In genomic region chr12:50401383-50402155, GRCh38 we compare ENCODE assay signal across 8 cellular contexts. TPM values are rescaled to one million over a fixed set of nuclear protein-coding genes. Genes with fewer than 3 reads are reported as not detected.
DNase-seq lines count a peak whose midpoint lies in the region; ATAC-seq and TF ChIP-seq lines count a peak whose summit lies in the region.

No MANE protein-coding gene starts in this region.

- no peaks in the 10 kb centered on the region for H3K27me3 Mint-ChIP-seq in activated CD8-positive, alpha-beta memory T cell treated with anti-CD3 and anti-CD28 coated beads, Interleukin-2, amount 10 ng/mL, durations not matched to agents 7 days and 5 days

- ATAC-seq in HG03571 (IDR thresholded peaks at IDR 0.05; ENCODE audit: unreplicated experiment) (peak; percentile 40), gastroesophageal sphincter (peak; percentile 31)
- no peak for ATAC-seq in activated CD8-positive, alpha-beta memory T cell treated with anti-CD3 and anti-CD28 coated beads, Interleukin-2, amount 10 ng/mL, durations not matched to agents 7 days and 5 days

- TF ChIP-seq EP300 in gastroesophageal sphincter (IDR thresholded peaks at IDR 0.05), result no peak

- H3K9me3 ChIP-seq in gastroesophageal sphincter, result no peaks in the 10 kb centered on the region
- H3K9me3 ChIP-seq in neutrophil, result no peaks in the 10 kb centered on the region

- WGBS in gastroesophageal sphincter (ENCODE audit: low coverage in 1 of 2), 2 donors, result 1 to 2% methylated on average over 22 to 29 of the region's 29 CpGs

- H3K9me3 Mint-ChIP-seq in activated CD8-positive, alpha-beta memory T cell treated with anti-CD3 and anti-CD28 coated beads, Interleukin-2, amount 10 ng/mL, durations not matched to agents 7 days and 5 days (ENCODE audit: low read depth), result no peaks in the 10 kb centered on the region

- CTCF ChIA-PET in activated CD8-positive, alpha-beta memory T cell treated with anti-CD3 and anti-CD28 coated beads, Interleukin-2, amount 10 ng/mL, durations not matched to agents 7 days and 5 days (lab: Charles Lee), result interaction anchor here (1.0 to 3.4 kb wide), 4 partner anchors 14 to 290 kb away, joined by 3 to 9 read pairs (median 4); partner anchors contain the start of gene COX14

- H3K27ac ChIP-seq in gastroesophageal sphincter, result peak overlapping the region; percentile 91 to 94 (median 94)
- peak overlapping the region; percentile 88 for H3K27ac ChIP-seq in neutrophil

- H3K4me3 ChIP-seq in gastroesophageal sphincter (peak overlapping the region; percentile 83 to 92), neutrophil (ENCODE audit: low read depth in 1 of 2, low read length in 1 of 2) (peak overlapping the region; percentile 81 to 88)

- H3K4me1 Mint-ChIP-seq in activated CD8-positive, alpha-beta memory T cell treated with anti-CD3 and anti-CD28 coated beads, Interleukin-2, amount 10 ng/mL, durations not matched to agents 7 days and 5 days, result peaks cover 26% of the 10 kb centered on the region

- DNase-seq in DMS 273 (lab: John Stamatoyannopoulos, UW; ENCODE audit: unreplicated experiment) (peak; percentile 64), DMS 273 treated with DMSO at 0.1 percent for 48 hours (lab: John Stamatoyannopoulos, UW) (no peak), DMS153 (lab: John Stamatoyannopoulos, UW) (no peak), kidney glomerular epithelial cell (lab: John Stamatoyannopoulos, UW) (no peak)
- no peak for DNase-seq in activated CD8-positive, alpha-beta memory T cell treated with anti-CD3 and anti-CD28 coated beads, Interleukin-2, amount 10 ng/mL, durations not matched to agents 7 days and 5 days

- H3K27ac Mint-ChIP-seq in activated CD8-positive, alpha-beta memory T cell treated with anti-CD3 and anti-CD28 coated beads, Interleukin-2, amount 10 ng/mL, durations not matched to agents 7 days and 5 days, result peak overlapping the region; percentile 89

- H3K4me1 ChIP-seq in gastroesophageal sphincter (peaks cover 0 to 43% (median 0%) of the 10 kb centered on the region in 3 donors), neutrophil (ENCODE audit: control insufficient read depth in 1 of 2, insufficient read depth in 1 of 2, low read depth in 1 of 2, low read length in 1 of 2) (peaks cover 24 to 30% of the 10 kb centered on the region in 2 experiments)

- TF ChIP-seq CTCF in gastroesophageal sphincter (IDR thresholded peaks at IDR 0.05) (no peak), neutrophil (IDR thresholded peaks at IDR 0.05) (no peak)

- H3K4me3 Mint-ChIP-seq in activated CD8-positive, alpha-beta memory T cell treated with anti-CD3 and anti-CD28 coated beads, Interleukin-2, amount 10 ng/mL, durations not matched to agents 7 days and 5 days, result peak overlapping the region; percentile 95

- TF ChIP-seq POLR2A in gastroesophageal sphincter (IDR thresholded peaks at IDR 0.05), result peak in 1 of 2 donors; percentile 19

- H3K27me3 ChIP-seq in gastroesophageal sphincter, result peaks cover 2% of the 10 kb centered on the region
- H3K27me3 ChIP-seq in neutrophil, result no peaks in the 10 kb centered on the region

- H3K36me3 ChIP-seq in gastroesophageal sphincter (no peaks in the 10 kb centered on the region), neutrophil (no peaks in the 10 kb centered on the region)

- H3K36me3 Mint-ChIP-seq in activated CD8-positive, alpha-beta memory T cell treated with anti-CD3 and anti-CD28 coated beads, Interleukin-2, amount 10 ng/mL, durations not matched to agents 7 days and 5 days, result peaks cover 9% of the 10 kb centered on the region

RNA-seq across cellular contexts. Expression of gene LARP4, which starts 0.9 kb away (rescaled TPM):
- 10 to 100 TPM; 50.5 to 78.2 TPM for total RNA-seq in activated CD8-positive, alpha-beta memory T cell treated with anti-CD3 and anti-CD28 coated beads, Interleukin-2, amount 10 ng/mL, durations not matched to agents 7 days and 5 days
- total RNA-seq in gastroesophageal sphincter, result 10 to 100 TPM; 30.0 to 68.2 (median 56.8) TPM

RNA-seq across cellular contexts. Expression of gene FAM186A, which starts 5.2 kb away (rescaled TPM):
- total RNA-seq in activated CD8-positive, alpha-beta memory T cell treated with anti-CD3 and anti-CD28 coated beads, Interleukin-2, amount 10 ng/mL, durations not matched to agents 7 days and 5 days, result not detected
- not detected for total RNA-seq in gastroesophageal sphincter
